In the genomic region with DNA sequence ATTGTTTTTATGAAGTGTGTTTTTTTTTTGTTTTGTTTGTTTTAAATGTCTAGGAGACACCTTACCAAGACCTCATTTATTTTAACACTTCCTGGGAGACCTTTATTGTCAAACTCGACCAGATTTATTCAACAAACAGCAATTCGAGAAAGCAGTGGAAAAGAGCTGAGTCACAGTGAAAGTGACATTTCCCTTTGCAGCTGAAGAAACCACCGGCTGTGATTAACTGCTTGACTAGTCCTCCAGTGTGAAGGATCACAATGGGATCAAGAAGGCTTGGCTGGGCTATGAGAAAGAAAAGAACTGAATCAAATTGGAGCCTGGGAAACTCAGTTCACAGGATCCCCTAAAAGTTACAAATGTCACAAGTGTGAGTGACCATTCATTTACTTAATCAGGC, we compare ENCODE assay signal across 1 cellular context.
TF ChIP-seq lines count a peak whose summit lies in the region.

No MANE protein-coding gene starts in this region.

TF ChIP-seq in HepG2, 621 proteins besides CTCF, POLR2A, EP300 and RAD21 (continued from another document):
- TF ChIP-seq, protein P1, sequence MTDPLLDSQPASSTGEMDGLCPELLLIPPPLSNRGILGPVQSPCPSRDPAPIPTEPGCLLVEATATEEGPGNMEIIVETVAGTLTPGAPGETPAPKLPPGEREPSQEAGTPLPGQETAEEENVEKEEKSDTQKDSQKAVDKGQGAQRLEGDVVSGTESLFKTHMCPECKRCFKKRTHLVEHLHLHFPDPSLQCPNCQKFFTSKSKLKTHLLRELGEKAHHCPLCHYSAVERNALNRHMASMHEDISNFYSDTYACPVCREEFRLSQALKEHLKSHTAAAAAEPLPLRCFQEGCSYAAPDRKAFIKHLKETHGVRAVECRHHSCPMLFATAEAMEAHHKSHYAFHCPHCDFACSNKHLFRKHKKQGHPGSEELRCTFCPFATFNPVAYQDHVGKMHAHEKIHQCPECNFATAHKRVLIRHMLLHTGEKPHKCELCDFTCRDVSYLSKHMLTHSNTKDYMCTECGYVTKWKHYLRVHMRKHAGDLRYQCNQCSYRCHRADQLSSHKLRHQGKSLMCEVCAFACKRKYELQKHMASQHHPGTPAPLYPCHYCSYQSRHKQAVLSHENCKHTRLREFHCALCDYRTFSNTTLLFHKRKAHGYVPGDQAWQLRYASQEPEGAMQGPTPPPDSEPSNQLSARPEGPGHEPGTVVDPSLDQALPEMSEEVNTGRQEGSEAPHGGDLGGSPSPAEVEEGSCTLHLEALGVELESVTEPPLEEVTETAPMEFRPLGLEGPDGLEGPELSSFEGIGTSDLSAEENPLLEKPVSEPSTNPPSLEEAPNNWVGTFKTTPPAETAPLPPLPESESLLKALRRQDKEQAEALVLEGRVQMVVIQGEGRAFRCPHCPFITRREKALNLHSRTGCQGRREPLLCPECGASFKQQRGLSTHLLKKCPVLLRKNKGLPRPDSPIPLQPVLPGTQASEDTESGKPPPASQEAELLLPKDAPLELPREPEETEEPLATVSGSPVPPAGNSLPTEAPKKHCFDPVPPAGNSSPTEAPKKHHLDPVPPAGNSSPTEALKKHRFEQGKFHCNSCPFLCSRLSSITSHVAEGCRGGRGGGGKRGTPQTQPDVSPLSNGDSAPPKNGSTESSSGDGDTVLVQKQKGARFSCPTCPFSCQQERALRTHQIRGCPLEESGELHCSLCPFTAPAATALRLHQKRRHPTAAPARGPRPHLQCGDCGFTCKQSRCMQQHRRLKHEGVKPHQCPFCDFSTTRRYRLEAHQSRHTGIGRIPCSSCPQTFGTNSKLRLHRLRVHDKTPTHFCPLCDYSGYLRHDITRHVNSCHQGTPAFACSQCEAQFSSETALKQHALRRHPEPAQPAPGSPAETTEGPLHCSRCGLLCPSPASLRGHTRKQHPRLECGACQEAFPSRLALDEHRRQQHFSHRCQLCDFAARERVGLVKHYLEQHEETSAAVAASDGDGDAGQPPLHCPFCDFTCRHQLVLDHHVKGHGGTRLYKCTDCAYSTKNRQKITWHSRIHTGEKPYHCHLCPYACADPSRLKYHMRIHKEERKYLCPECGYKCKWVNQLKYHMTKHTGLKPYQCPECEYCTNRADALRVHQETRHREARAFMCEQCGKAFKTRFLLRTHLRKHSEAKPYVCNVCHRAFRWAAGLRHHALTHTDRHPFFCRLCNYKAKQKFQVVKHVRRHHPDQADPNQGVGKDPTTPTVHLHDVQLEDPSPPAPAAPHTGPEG (CRISPR knock-in tag; IDR thresholded peaks at IDR 0.05): no peak
- TF ChIP-seq NFATC3 (CRISPR knock-in tag; IDR thresholded peaks at IDR 0.05) (no peak), NFIC (IDR thresholded peaks at IDR 0.05; ENCODE audit: low read length) (no peak), ZNF614 (CRISPR knock-in tag; IDR thresholded peaks at IDR 0.05; ENCODE audit: borderline replicate concordance) (0 out of 2 replicates have a peak, but pooled peaks have one; percentile 34), NFE2 (CRISPR knock-in tag; IDR thresholded peaks at IDR 0.05) (0 out of 2 replicates have a peak, but pooled peaks have one; percentile 9), ZNF530 (CRISPR knock-in tag; IDR thresholded peaks at IDR 0.05; ENCODE audit: low read depth) (no peak)
